ENCODE assay signal across 17 cellular contexts in the genomic region with DNA sequence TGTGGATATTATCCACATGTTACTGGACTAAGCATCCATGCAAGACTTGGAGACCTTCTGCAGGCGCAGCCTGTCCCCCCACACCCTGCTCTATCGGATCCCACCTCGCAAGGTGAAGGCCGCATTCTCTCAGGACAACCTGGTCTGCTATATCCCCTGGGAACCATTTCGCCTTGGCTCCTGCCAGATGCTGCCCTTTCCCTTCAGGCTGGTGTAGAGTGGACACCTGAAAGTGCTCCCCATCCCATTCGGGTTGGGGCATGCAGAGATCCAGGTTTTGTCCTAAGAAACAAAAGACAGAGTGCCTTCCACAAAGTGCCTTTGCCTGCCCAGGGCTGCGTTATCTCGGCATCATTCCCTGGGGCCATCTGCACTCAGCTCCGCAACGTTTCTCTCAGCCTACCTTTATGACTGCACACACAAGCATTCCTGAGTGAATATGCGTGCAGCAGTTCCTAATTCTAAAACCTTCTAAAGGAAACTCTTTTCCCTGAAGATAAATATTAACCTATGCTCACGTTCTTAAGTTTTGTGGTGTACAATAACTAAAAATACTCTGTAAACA. TPM values are rescaled to one million over a fixed set of nuclear protein-coding genes. Genes with fewer than 3 reads are reported as not detected.
DNase-seq lines count a peak whose midpoint lies in the region; ATAC-seq, FAIRE-seq and TF ChIP-seq lines count a peak whose summit lies in the region.
"Had no signal": no experiment of that assay in that cellular context is flagged by ENCODE, and none has a peak within 500 bp of the region (broad histone marks: within the 10 kb centered on the region; RNA-seq: fewer than 3 reads in every experiment).

No MANE protein-coding gene starts in this region.

- H3K27ac ChIP-seq in astrocyte (ENCODE audit: low read depth, low read length) (peak overlapping the region; percentile 57), right cardiac atrium (ENCODE audit: low read length) (peak overlapping the region; percentile 25)
- H3K27ac ChIP-seq: esophagus muscularis mucosa, parathyroid adenoma, PC-9 had no signal

- TF ChIP-seq CTCF in astrocyte (IDR thresholded peaks at IDR 0.05; ENCODE audit: insufficient read depth, low read depth, low read length) = no peak

- H3K36me3 ChIP-seq in astrocyte (ENCODE audit: insufficient read depth, low read length) = peaks cover 72% of the 10 kb centered on the region
- H3K36me3 ChIP-seq in skeletal muscle satellite cell (ENCODE audit: insufficient read depth, low read length) = peaks cover 90% of the 10 kb centered on the region

- DNase-seq in ELR (ENCODE audit: low read depth) (peak; percentile 39), astrocyte (ENCODE audit: low read depth) (no peak), right cardiac atrium (no peak), NCI-H2107 (lab: John Stamatoyannopoulos, UW) (no peak)
- DNase-seq: activated CD4-positive, alpha-beta T cell treated with anti-CD3 and anti-CD28 coated beads for 1 hour; activated naive CD8-positive, alpha-beta T cell treated with anti-CD3 and anti-CD28 coated beads, Interleukin-2, amount 10 ng/mL, durations not matched to agents 7 days and 5 days; CD4-positive, alpha-beta memory T cell; naive thymus-derived CD8-positive, alpha-beta T cell; NCI-H187; NCI-H345; PC-9 had no signal

- H3K27ac Mint-ChIP-seq in astrocyte (ENCODE audit: unreplicated experiment) = no peak overlapping the region
- H3K27ac Mint-ChIP-seq: activated naive CD8-positive, alpha-beta T cell treated with anti-CD3 and anti-CD28 coated beads, Interleukin-2, amount 10 ng/mL, durations not matched to agents 7 days and 5 days; CD4-positive, alpha-beta memory T cell; naive thymus-derived CD8-positive, alpha-beta T cell had no signal

- H3K79me2 ChIP-seq in astrocyte (ENCODE audit: insufficient read depth, low read length) = peaks cover 98% of the 10 kb centered on the region
- H3K79me2 ChIP-seq: parathyroid adenoma had no signal

- no peak overlapping the region for H2AFZ ChIP-seq in astrocyte (ENCODE audit: low read depth, low read length)
- H2AFZ ChIP-seq: parathyroid adenoma, PC-9 had no signal

- peaks cover 97% of the 10 kb centered on the region for H4K20me1 ChIP-seq in astrocyte (ENCODE audit: insufficient read depth, low read length)

- no peak overlapping the region for H3K4me3 ChIP-seq in astrocyte (ENCODE audit: insufficient read depth, low read depth, low read length)
- no peak overlapping the region for H3K4me3 ChIP-seq in right cardiac atrium (ENCODE audit: low read length)
- H3K4me3 ChIP-seq in skeletal muscle satellite cell (ENCODE audit: low read length) = no peak overlapping the region
- H3K4me3 ChIP-seq: esophagus muscularis mucosa, MG63, PC-9 had no signal

- H3K4me3 Mint-ChIP-seq in astrocyte (ENCODE audit: unreplicated experiment) = no peak overlapping the region
- H3K4me3 Mint-ChIP-seq: activated naive CD8-positive, alpha-beta T cell treated with anti-CD3 and anti-CD28 coated beads, Interleukin-2, amount 10 ng/mL, durations not matched to agents 7 days and 5 days; CD4-positive, alpha-beta memory T cell; naive thymus-derived CD8-positive, alpha-beta T cell had no signal

- H3K9me3 ChIP-seq in astrocyte (ENCODE audit: insufficient read depth, low read depth, low read length) = no peaks in the 10 kb centered on the region
- no peaks in the 10 kb centered on the region for H3K9me3 ChIP-seq in right cardiac atrium (ENCODE audit: control insufficient read depth, low read length)
- no peaks in the 10 kb centered on the region for H3K9me3 ChIP-seq in skeletal muscle satellite cell (replicated peaks; ENCODE audit: low read length)
- H3K9me3 ChIP-seq: esophagus muscularis mucosa, MG63 had no signal

- ATAC-seq in right cardiac atrium (no peak), GM18867 (IDR thresholded peaks at IDR 0.05; ENCODE audit: unreplicated experiment) (no peak)
- no peak for ATAC-seq in activated CD4-positive, CD25-positive, alpha-beta regulatory T cell treated with anti-CD3 and anti-CD28 coated beads, Interleukin-2, amount 50 U/mL, for 24 hours
- ATAC-seq: naive thymus-derived CD8-positive, alpha-beta T cell had no signal

- H3K4me2 ChIP-seq in astrocyte (ENCODE audit: low read length) (peak overlapping the region; percentile 10), skeletal muscle satellite cell (ENCODE audit: low read length) (peak overlapping the region; percentile 2)
- H3K4me2 ChIP-seq: PC-9 had no signal

- 83% methylated on average over 12 of the region's 12 CpGs for WGBS in right cardiac atrium

- H3K4me1 ChIP-seq in astrocyte (ENCODE audit: insufficient read depth, low read length) (peaks cover 72% of the 10 kb centered on the region), right cardiac atrium (ENCODE audit: control insufficient read depth, insufficient read depth, low read length) (peaks cover 5% of the 10 kb centered on the region), skeletal muscle satellite cell (ENCODE audit: control insufficient read depth, insufficient read depth, low read length) (peaks cover 90% of the 10 kb centered on the region)
- H3K4me1 ChIP-seq: parathyroid adenoma had no signal

- no peaks in the 10 kb centered on the region for H3K9me3 Mint-ChIP-seq in astrocyte (ENCODE audit: unreplicated experiment)
- H3K9me3 Mint-ChIP-seq: activated naive CD8-positive, alpha-beta T cell treated with anti-CD3 and anti-CD28 coated beads, Interleukin-2, amount 10 ng/mL, durations not matched to agents 7 days and 5 days; CD4-positive, alpha-beta memory T cell; naive thymus-derived CD8-positive, alpha-beta T cell had no signal

- H3K36me3 Mint-ChIP-seq in astrocyte (ENCODE audit: low read depth, unreplicated experiment) = peaks cover 52% of the 10 kb centered on the region
- H3K36me3 Mint-ChIP-seq: activated naive CD8-positive, alpha-beta T cell treated with anti-CD3 and anti-CD28 coated beads, Interleukin-2, amount 10 ng/mL, durations not matched to agents 7 days and 5 days; CD4-positive, alpha-beta memory T cell had no signal

- FAIRE-seq in astrocyte (lab: Jason Lieb, UNC) = no peak

- peaks cover 45% of the 10 kb centered on the region for H3K4me1 Mint-ChIP-seq in astrocyte (ENCODE audit: low read depth, unreplicated experiment)

- intact Hi-C loops in right cardiac atrium (cut with DNase I) = no loop called here

- H3K27me3 ChIP-seq in astrocyte (ENCODE audit: insufficient read depth, low read length) = no peaks in the 10 kb centered on the region
- H3K27me3 ChIP-seq in right cardiac atrium (ENCODE audit: control insufficient read depth, insufficient read depth) = no peaks in the 10 kb centered on the region
- H3K27me3 ChIP-seq in skeletal muscle satellite cell (ENCODE audit: control insufficient read depth, insufficient read depth, low read length) = no peaks in the 10 kb centered on the region
- H3K27me3 ChIP-seq: esophagus muscularis mucosa, MG63 had no signal

- no peaks in the 10 kb centered on the region for H3K27me3 Mint-ChIP-seq in astrocyte (ENCODE audit: low read depth, unreplicated experiment)
- H3K27me3 Mint-ChIP-seq: activated naive CD8-positive, alpha-beta T cell treated with anti-CD3 and anti-CD28 coated beads, Interleukin-2, amount 10 ng/mL, durations not matched to agents 7 days and 5 days; CD4-positive, alpha-beta memory T cell; naive thymus-derived CD8-positive, alpha-beta T cell had no signal

- H3K9ac ChIP-seq in astrocyte (ENCODE audit: low read length) = peak overlapping the region; percentile 35
- H3K9ac ChIP-seq in skeletal muscle satellite cell (ENCODE audit: low read depth, low read length) = peak overlapping the region; percentile 20
- H3K9ac ChIP-seq: parathyroid adenoma had no signal

RNA-seq across cellular contexts. Expression of gene FHL2, which starts 20.5 kb away (rescaled TPM):
- 104 and 115 TPM in 2 replicates for total RNA-seq in astrocyte
- total RNA-seq in right cardiac atrium = 100 to 1,000 TPM; 423 to 631 (median 511) TPM
- polyA plus RNA-seq in right cardiac atrium = 410 TPM
- total RNA-seq in skeletal muscle satellite cell (2012; rRNA removed) = 117 and 154 TPM in 2 replicates
- total RNA-seq: naive thymus-derived CD8-positive, alpha-beta T cell had no signal

RNA-seq across cellular contexts. Expression of gene C2orf49, which starts 41.0 kb away (rescaled TPM):
- 21.6 and 22.6 TPM in 2 replicates for total RNA-seq in astrocyte
- 10 to 100 TPM; 13.2 to 20.3 (median 17.0) TPM for total RNA-seq in right cardiac atrium
- polyA plus RNA-seq in right cardiac atrium = 15.8 TPM
- total RNA-seq in skeletal muscle satellite cell (2012; rRNA removed) = 14.0 and 16.5 TPM in 2 replicates

RNA-seq across cellular contexts. Expression of gene TGFBRAP1, which starts 48.8 kb away (rescaled TPM):
- 25.1 and 26.1 TPM in 2 replicates for total RNA-seq in astrocyte
- 10 to 100 TPM in 3 of 4 donors, 1 to 10 TPM in 1; 9.9 to 12.5 (median 11.8) TPM for total RNA-seq in right cardiac atrium
- polyA plus RNA-seq in right cardiac atrium = 3.6 TPM
- total RNA-seq in skeletal muscle satellite cell (2012; rRNA removed) = 14.2 and 14.4 TPM in 2 replicates
